ENCODE assay signal across 20 cellular contexts in the genomic region with DNA sequence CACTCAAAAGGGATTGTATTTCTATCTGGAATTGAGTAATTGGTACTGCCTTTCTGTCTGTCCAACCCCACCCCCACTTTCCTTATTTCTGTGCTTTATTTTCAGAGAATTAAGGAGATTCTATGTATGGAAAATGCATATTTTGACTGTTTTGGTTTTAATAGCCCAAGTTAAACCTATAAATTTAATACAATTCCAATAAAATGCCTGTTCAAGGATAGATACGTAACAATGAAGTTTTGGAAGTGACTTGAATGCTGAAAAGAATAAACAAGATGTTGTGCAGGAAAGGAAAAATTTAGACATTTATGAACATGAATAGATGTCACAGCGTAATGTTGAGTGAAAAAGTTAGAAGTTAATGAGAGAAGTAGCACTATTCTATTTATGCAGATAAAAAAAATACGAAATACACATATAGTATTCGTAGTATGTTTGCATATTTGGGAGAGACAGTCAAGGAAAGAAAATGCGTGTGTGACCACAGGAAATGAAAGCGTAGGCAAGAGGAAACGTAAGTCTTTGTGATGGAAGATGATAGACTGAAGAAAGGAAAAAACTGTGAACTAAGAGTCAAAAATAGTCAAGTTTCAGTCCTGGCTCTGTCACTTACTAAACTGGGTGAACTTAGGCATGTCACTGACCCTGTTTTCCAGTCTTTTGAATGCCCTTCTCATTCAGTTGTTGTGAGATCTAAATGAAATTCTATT.
DNase-seq lines count a peak whose midpoint lies in the region; ATAC-seq and TF ChIP-seq lines count a peak whose summit lies in the region.
"Had no signal": no experiment of that assay in that cellular context is flagged by ENCODE, and none has a peak within 500 bp of the region (broad histone marks: within the 10 kb centered on the region; RNA-seq: fewer than 3 reads in every experiment).

No MANE protein-coding gene starts in this region.

- H3K4me3 Mint-ChIP-seq in activated CD4-positive, alpha-beta T cell treated with anti-CD3 and anti-CD28 coated beads, Interleukin-2, amount 10 ng/mL, durations not matched to agents 24 days and 14 days = peak overlapping the region; percentile 1
- H3K4me3 Mint-ChIP-seq in H9 (no peak overlapping the region), neural progenitor cell (no peak overlapping the region)
- peak overlapping the region; percentile 11 for H3K4me3 Mint-ChIP-seq in activated naive CD8-positive, alpha-beta T cell
- H3K4me3 Mint-ChIP-seq: activated CD4-positive, alpha-beta memory T cell treated with anti-CD3 and anti-CD28 coated beads, Interleukin-2, amount 10 ng/mL, durations not matched to agents 7 days and 5 days had no signal

- H3K4me1 Mint-ChIP-seq in activated CD4-positive, alpha-beta T cell treated with anti-CD3 and anti-CD28 coated beads, Interleukin-2, amount 10 ng/mL, durations not matched to agents 24 days and 14 days = peaks cover 34% of the 10 kb centered on the region
- peaks cover 31 to 49% of the 10 kb centered on the region in 2 experiments for H3K4me1 Mint-ChIP-seq in H9
- peaks cover 45% of the 10 kb centered on the region for H3K4me1 Mint-ChIP-seq in activated naive CD8-positive, alpha-beta T cell (ENCODE audit: low read depth)
- peaks cover 45% of the 10 kb centered on the region for H3K4me1 Mint-ChIP-seq in neural progenitor cell

- no peak overlapping the region for H3T11ph ChIP-seq in H9 (ENCODE audit: low read length)

- H3K27ac ChIP-seq in H9 (ENCODE audit: insufficient read length, low read depth, low read length) (no peak overlapping the region), neural progenitor cell (no peak overlapping the region), suprapubic skin (no peak overlapping the region)
- H3K27ac ChIP-seq: spleen, VCaP had no signal

- H3F3A ChIP-seq in neural progenitor cell (ENCODE audit: low read depth) = peaks cover 47% of the 10 kb centered on the region

- H3K23ac ChIP-seq in H9 (ENCODE audit: insufficient read length, low read depth, low read length) = no peak overlapping the region

- TF ChIP-seq CTCF in H9 (conservative IDR thresholded peaks at IDR 0.05) = no peak
- TF ChIP-seq CTCF in neural progenitor cell (IDR thresholded peaks at IDR 0.05) = no peak
- no peak for TF ChIP-seq CTCF in suprapubic skin (IDR thresholded peaks at IDR 0.05)

- H2BK120ac ChIP-seq in H9 (ENCODE audit: low read depth, low read length, poor library complexity, severe bottlenecking) = no peak overlapping the region

- no peaks in the 10 kb centered on the region for H3K79me1 ChIP-seq in H9 (ENCODE audit: insufficient read depth, low read depth, low read length, poor library complexity, severe bottlenecking)

- TF ChIP-seq POLR2A in suprapubic skin (IDR thresholded peaks at IDR 0.05) = no peak

- no peak overlapping the region for H2BK15ac ChIP-seq in H9 (ENCODE audit: low read depth, low read length)

- H3K9me3 ChIP-seq in H9 (ENCODE audit: control insufficient read depth, low read depth, low read length) (no peaks in the 10 kb centered on the region), neural progenitor cell (ENCODE audit: low read depth) (no peaks in the 10 kb centered on the region), suprapubic skin (no peaks in the 10 kb centered on the region)
- H3K9me3 ChIP-seq: mucosa of descending colon, spleen had no signal

- H3K4me3 ChIP-seq in neural progenitor cell (no peak overlapping the region), suprapubic skin (no peak overlapping the region)
- H3K4me3 ChIP-seq: mucosa of descending colon, spleen had no signal

- no peak overlapping the region for H2AK5ac ChIP-seq in H9 (ENCODE audit: insufficient read length, low read length)

- intact Hi-C loops in activated CD4-positive, alpha-beta T cell treated with anti-CD3 and anti-CD28 coated beads, Interleukin-2, amount 10 ng/mL, durations not matched to agents 24 days and 14 days (cut with micrococcal nuclease) = loop anchor here (2.0 to 10.0 kb wide), 3 partner anchors 18 to 486 kb away; a partner anchor contains a TSS

- peak overlapping the region; percentile 16 for H3K4me2 ChIP-seq in H9 (ENCODE audit: insufficient read depth, insufficient read length, low read length)
- H3K4me2 ChIP-seq in neural progenitor cell = peak overlapping the region; percentile 70

- H4K91ac ChIP-seq in H9 (ENCODE audit: insufficient read length, low read depth, low read length) = no peak overlapping the region

- H3K23me2 ChIP-seq in H9 (ENCODE audit: insufficient read length, low read depth, low read length, poor library complexity, severe bottlenecking) = no peaks in the 10 kb centered on the region

- no peak overlapping the region for H2BK20ac ChIP-seq in H9 (ENCODE audit: low read depth, low read length, poor library complexity, severe bottlenecking)

- no peak overlapping the region for H2AFZ ChIP-seq in H9 (ENCODE audit: low read length)
- H2AFZ ChIP-seq in neural progenitor cell (replicated peaks) = no peak overlapping the region

- no CpG with 5 or more reads among the region's 7 CpGs for WGBS in H9 (ENCODE audit: extremely low coverage, insufficient read length, low lambda C conversion rate)
- 44% methylated on average over 7 of the region's 7 CpGs for WGBS in suprapubic skin

- no peaks in the 10 kb centered on the region for H3K36me3 Mint-ChIP-seq in activated CD4-positive, alpha-beta T cell treated with anti-CD3 and anti-CD28 coated beads, Interleukin-2, amount 10 ng/mL, durations not matched to agents 24 days and 14 days (ENCODE audit: low read depth)
- H3K36me3 Mint-ChIP-seq in H9 (ENCODE audit: insufficient read depth in 1 of 3, low read depth in 3 of 3) (peaks cover 0 to 1% (median 0%) of the 10 kb centered on the region in 3 experiments; a peak in 1 of 7 replicates), neural progenitor cell (no peaks in the 10 kb centered on the region)
- no peaks in the 10 kb centered on the region for H3K36me3 Mint-ChIP-seq in activated naive CD8-positive, alpha-beta T cell

- H3K79me2 ChIP-seq in H9 (ENCODE audit: insufficient read depth, low read length) (no peaks in the 10 kb centered on the region), neural progenitor cell (ENCODE audit: low read depth) (no peaks in the 10 kb centered on the region)

- H3K4ac ChIP-seq in H9 (ENCODE audit: low read depth, low read length) = no peak overlapping the region

- H3K27me3 Mint-ChIP-seq in activated CD4-positive, alpha-beta T cell treated with anti-CD3 and anti-CD28 coated beads, Interleukin-2, amount 10 ng/mL, durations not matched to agents 24 days and 14 days = peaks cover 85% of the 10 kb centered on the region
- peaks cover 100% of the 10 kb centered on the region for H3K27me3 Mint-ChIP-seq in H9 (ENCODE audit: low read depth)
- H3K27me3 Mint-ChIP-seq in activated naive CD8-positive, alpha-beta T cell = peaks cover 57% of the 10 kb centered on the region
- peaks cover 79% of the 10 kb centered on the region for H3K27me3 Mint-ChIP-seq in neural progenitor cell (ENCODE audit: insufficient read depth, low read depth)

- H3K14ac ChIP-seq in H9 (ENCODE audit: insufficient read depth, low read length) = no peak overlapping the region

- ATAC-seq in GM19351 (IDR thresholded peaks at IDR 0.05; ENCODE audit: unreplicated experiment) = no peak
- ATAC-seq: mucosa of descending colon had no signal

- H4K5ac ChIP-seq in H9 (ENCODE audit: insufficient read length, low read depth, low read length) = no peak overlapping the region

- no peak overlapping the region for H3K9ac ChIP-seq in H9 (ENCODE audit: extremely low read depth, insufficient read length, low read length)
- no peak overlapping the region for H3K9ac ChIP-seq in neural progenitor cell

- peak overlapping the region; percentile 3 for H3K27ac Mint-ChIP-seq in activated CD4-positive, alpha-beta T cell treated with anti-CD3 and anti-CD28 coated beads, Interleukin-2, amount 10 ng/mL, durations not matched to agents 24 days and 14 days
- H3K27ac Mint-ChIP-seq in H9 = no peak overlapping the region; a peak in 1 of 7 replicates
- H3K27ac Mint-ChIP-seq in activated naive CD8-positive, alpha-beta T cell = peak overlapping the region; percentile 13
- H3K27ac Mint-ChIP-seq in neural progenitor cell = no peak overlapping the region
- H3K27ac Mint-ChIP-seq: activated CD4-positive, alpha-beta memory T cell treated with anti-CD3 and anti-CD28 coated beads, Interleukin-2, amount 10 ng/mL, durations not matched to agents 7 days and 5 days; activated T-helper 2 cell treated with anti-CD3 and anti-CD28 coated beads, Interferon-gamma antibody, Interleukin-2, Interleukin-4, amounts not matched to agents 10 μg/mL and 5 μg/mL and 100 μg/mL, durations not matched to agents 14 hours and 24 hours and 36 hours; CD14-positive monocyte had no signal

- H2BK5ac ChIP-seq in H9 (ENCODE audit: insufficient read length, low read length) = no peak overlapping the region

- H3K18ac ChIP-seq in H9 (ENCODE audit: insufficient read length, low read depth, low read length) = no peak overlapping the region

- no peaks in the 10 kb centered on the region for H4K20me1 ChIP-seq in H9 (ENCODE audit: control insufficient read depth, insufficient read depth, insufficient read length)
- peaks cover 91% of the 10 kb centered on the region for H4K20me1 ChIP-seq in neural progenitor cell (ENCODE audit: low read depth)

- no peak overlapping the region for H2BK12ac ChIP-seq in H9 (ENCODE audit: insufficient read length, low read depth, low read length)

- no peak for DNase-seq in activated CD4-positive, alpha-beta T cell treated with anti-CD3 and anti-CD28 coated beads, Interleukin-2, amount 10 ng/mL, durations not matched to agents 24 days and 14 days
- DNase-seq in activated CD4-positive, alpha-beta T cell treated with anti-CD3 and anti-CD28 coated beads for 48 hours = no peak
- DNase-seq in H9 (no peak), neural progenitor cell (ENCODE audit: low spot score) (no peak), suprapubic skin (ENCODE audit: low spot score in 2 of 2) (no peak), HuH-7 (ENCODE audit: low spot score) (no peak)
- DNase-seq: activated CD4-positive, alpha-beta memory T cell treated with anti-CD3 and anti-CD28 coated beads, Interleukin-2, amount 10 ng/mL, durations not matched to agents 7 days and 5 days; caudate nucleus; Kasumi-1; mucosa of descending colon; NCI-H1105; NCI-H2081; NCI-H446; spleen; SW 1271 had no signal

- H3K56ac ChIP-seq in H9 (ENCODE audit: insufficient read length, low read depth, low read length) = no peak overlapping the region

- TF ChIP-seq EP300 in suprapubic skin (IDR thresholded peaks at IDR 0.05) = no peak

- no peaks in the 10 kb centered on the region for H3K9me3 Mint-ChIP-seq in activated CD4-positive, alpha-beta T cell treated with anti-CD3 and anti-CD28 coated beads, Interleukin-2, amount 10 ng/mL, durations not matched to agents 24 days and 14 days
- peaks cover 4 to 7% of the 10 kb centered on the region in 2 experiments; a peak in 4 of 5 replicates for H3K9me3 Mint-ChIP-seq in H9
- H3K9me3 Mint-ChIP-seq in activated naive CD8-positive, alpha-beta T cell (ENCODE audit: low read depth) = no peaks in the 10 kb centered on the region
- peaks cover 2% of the 10 kb centered on the region for H3K9me3 Mint-ChIP-seq in neural progenitor cell
- H3K9me3 Mint-ChIP-seq: activated CD4-positive, alpha-beta memory T cell treated with anti-CD3 and anti-CD28 coated beads, Interleukin-2, amount 10 ng/mL, durations not matched to agents 7 days and 5 days; activated T-helper 2 cell treated with anti-CD3 and anti-CD28 coated beads, Interferon-gamma antibody, Interleukin-2, Interleukin-4, amounts not matched to agents 10 μg/mL and 5 μg/mL and 100 μg/mL, durations not matched to agents 14 hours and 24 hours and 36 hours had no signal

- no peaks in the 10 kb centered on the region; the same call in 1 of the 2 replicates for H3K4me1 ChIP-seq in H9 (ENCODE audit: insufficient read depth, low read length)
- peaks cover 31% of the 10 kb centered on the region for H3K4me1 ChIP-seq in neural progenitor cell
- H3K4me1 ChIP-seq in suprapubic skin = peaks cover 20% of the 10 kb centered on the region

- H4K8ac ChIP-seq in H9 (replicated peaks; ENCODE audit: insufficient read length, low read depth, low read length) = no peak overlapping the region

- H3K36me3 ChIP-seq in neural progenitor cell = no peaks in the 10 kb centered on the region
- H3K36me3 ChIP-seq in suprapubic skin = no peaks in the 10 kb centered on the region
- H3K36me3 ChIP-seq: spleen had no signal

- H3K27me3 ChIP-seq in H9 (ENCODE audit: insufficient read depth, low read length) (peaks cover 94% of the 10 kb centered on the region), neural progenitor cell (peaks cover 100% of the 10 kb centered on the region), suprapubic skin (peaks cover 100% of the 10 kb centered on the region)

Comparison
In these comparisons a context has a peak if more than half of its experiments do, and no peak if none do; other contexts are left out.
1. H3K27ac Mint-ChIP-seq: peak in activated CD4-positive, alpha-beta T cell treated with anti-CD3 and anti-CD28 coated beads, Interleukin-2, amount 10 ng/mL, durations not matched to agents 24 days and 14 days (single experiment) and activated naive CD8-positive, alpha-beta T cell (single experiment); none in H9 (0 of 3) and neural progenitor cell (single experiment).
2. H3K4me3 Mint-ChIP-seq: peak in activated CD4-positive, alpha-beta T cell treated with anti-CD3 and anti-CD28 coated beads, Interleukin-2, amount 10 ng/mL, durations not matched to agents 24 days and 14 days (single experiment) and activated naive CD8-positive, alpha-beta T cell (single experiment); none in H9 (0 of 2) and neural progenitor cell (single experiment).